Comparison of ENCODE assay signal across 8 cellular contexts in genomic region chr1:174022080-174022975, GRCh38. TPM values are rescaled to one million over a fixed set of nuclear protein-coding genes. Genes with fewer than 3 reads are reported as not detected.
DNase-seq lines count a peak whose midpoint lies in the region; ATAC-seq and TF ChIP-seq lines count a peak whose summit lies in the region.

A gene with protein sequence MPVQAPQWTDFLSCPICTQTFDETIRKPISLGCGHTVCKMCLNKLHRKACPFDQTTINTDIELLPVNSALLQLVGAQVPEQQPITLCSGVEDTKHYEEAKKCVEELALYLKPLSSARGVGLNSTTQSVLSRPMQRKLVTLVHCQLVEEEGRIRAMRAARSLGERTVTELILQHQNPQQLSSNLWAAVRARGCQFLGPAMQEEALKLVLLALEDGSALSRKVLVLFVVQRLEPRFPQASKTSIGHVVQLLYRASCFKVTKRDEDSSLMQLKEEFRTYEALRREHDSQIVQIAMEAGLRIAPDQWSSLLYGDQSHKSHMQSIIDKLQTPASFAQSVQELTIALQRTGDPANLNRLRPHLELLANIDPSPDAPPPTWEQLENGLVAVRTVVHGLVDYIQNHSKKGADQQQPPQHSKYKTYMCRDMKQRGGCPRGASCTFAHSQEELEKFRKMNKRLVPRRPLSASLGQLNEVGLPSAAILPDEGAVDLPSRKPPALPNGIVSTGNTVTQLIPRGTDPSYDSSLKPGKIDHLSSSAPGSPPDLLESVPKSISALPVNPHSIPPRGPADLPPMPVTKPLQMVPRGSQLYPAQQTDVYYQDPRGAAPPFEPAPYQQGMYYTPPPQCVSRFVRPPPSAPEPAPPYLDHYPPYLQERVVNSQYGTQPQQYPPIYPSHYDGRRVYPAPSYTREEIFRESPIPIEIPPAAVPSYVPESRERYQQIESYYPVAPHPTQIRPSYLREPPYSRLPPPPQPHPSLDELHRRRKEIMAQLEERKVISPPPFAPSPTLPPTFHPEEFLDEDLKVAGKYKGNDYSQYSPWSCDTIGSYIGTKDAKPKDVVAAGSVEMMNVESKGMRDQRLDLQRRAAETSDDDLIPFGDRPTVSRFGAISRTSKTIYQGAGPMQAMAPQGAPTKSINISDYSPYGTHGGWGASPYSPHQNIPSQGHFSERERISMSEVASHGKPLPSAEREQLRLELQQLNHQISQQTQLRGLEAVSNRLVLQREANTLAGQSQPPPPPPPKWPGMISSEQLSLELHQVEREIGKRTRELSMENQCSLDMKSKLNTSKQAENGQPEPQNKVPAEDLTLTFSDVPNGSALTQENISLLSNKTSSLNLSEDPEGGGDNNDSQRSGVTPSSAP (minus strand): TSS chr1:174022357. CDS start chr1:173992985, 29,372 bp downstream.

- no peaks in the 10 kb centered on the region for H3K36me3 ChIP-seq in kidney epithelial cell (ENCODE audit: control insufficient read depth, insufficient read depth, low read length)

- H3K4me3 ChIP-seq in AG10803 (ENCODE audit: low read length), result peak within 1 kb of the TSS; percentile 91
- H3K4me3 ChIP-seq in kidney epithelial cell (ENCODE audit: low read depth, low read length), result peak within 1 kb of the TSS; percentile 79

- H3K27me3 ChIP-seq in kidney epithelial cell (ENCODE audit: control insufficient read depth, insufficient read depth, low read length), result no peaks in the 10 kb centered on the region

- TF ChIP-seq CTCF in AG10803 (conservative IDR thresholded peaks at IDR 0.05; ENCODE audit: low read length) (no peak), kidney epithelial cell (IDR thresholded peaks at IDR 0.05; ENCODE audit: insufficient read depth, low read length, poor library complexity, severe bottlenecking) (no peak)

- ATAC-seq in GM19025 (IDR thresholded peaks at IDR 0.05; ENCODE audit: low read depth, unreplicated experiment), result peak; percentile 92
- peak; percentile 90 for ATAC-seq in HG03280 (IDR thresholded peaks at IDR 0.05; ENCODE audit: unreplicated experiment)

- peak; percentile 83 for DNase-seq in AG10803 (ENCODE audit: low read depth)
- DNase-seq in NCI-H510A (lab: John Stamatoyannopoulos, UW), result peak; percentile 76
- DNase-seq in activated CD4-positive, alpha-beta T cell treated with anti-CD3 and anti-CD28 coated beads for 1 hour, result peak; percentile 81
- peak; percentile 63 to 74 for DNase-seq in cerebellar nuclear complex (lab: John Stamatoyannopoulos, UW)
- DNase-seq in kidney epithelial cell (ENCODE audit: low read depth), result no peak
- DNase-seq in stimulated activated CD4-positive, alpha-beta T cell treated with anti-CD3 and anti-CD28 coated beads, Interleukin-15, amount 100 ng/mL, for 48 hours (ENCODE audit: low read depth in 2 of 2), result peak; percentile 82 to 85

RNA-seq across cellular contexts. Expression of the gene that starts here (rescaled TPM):
- 25.1 and 31.8 TPM in 2 replicates for total RNA-seq in kidney epithelial cell
